In the genomic region with DNA sequence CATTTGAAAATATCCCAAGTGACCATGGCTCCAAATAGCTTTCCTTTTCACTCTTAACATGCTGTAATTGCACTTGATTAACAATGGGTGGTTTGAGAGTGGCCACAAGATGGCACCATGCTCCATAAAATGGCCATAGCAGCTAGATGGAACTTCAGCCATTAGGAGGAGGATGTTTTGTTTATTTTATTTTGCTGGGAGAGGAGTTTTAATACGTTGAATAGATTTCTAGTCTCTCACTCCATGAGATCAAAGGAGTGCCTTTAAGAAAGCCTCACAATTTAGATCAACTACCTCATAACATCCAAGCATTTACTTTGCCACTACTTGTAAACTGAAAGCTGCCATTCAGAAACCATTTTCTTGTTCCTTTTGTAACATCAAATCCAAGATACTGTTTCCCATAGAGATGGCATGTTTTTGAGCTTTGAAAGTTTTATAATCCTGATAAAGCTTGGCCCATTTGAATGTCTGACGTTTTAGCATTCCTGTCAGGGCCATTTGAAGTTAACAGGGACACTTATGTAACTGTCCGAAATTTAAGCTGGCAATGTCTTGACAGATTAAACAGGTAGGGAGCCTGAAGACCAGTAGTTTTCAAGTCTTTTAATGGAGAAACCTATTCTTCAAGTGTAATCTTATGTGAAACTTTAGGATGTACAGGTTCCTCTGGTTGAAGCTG, we compare ENCODE assay signal across 9 cellular contexts. TPM values are rescaled to one million over a fixed set of nuclear protein-coding genes. Genes with fewer than 3 reads are reported as not detected.
DNase-seq lines count a peak whose midpoint lies in the region; ATAC-seq and TF ChIP-seq lines count a peak whose summit lies in the region.
"Had no signal": no experiment of that assay in that cellular context is flagged by ENCODE, and none has a peak within 500 bp of the region (broad histone marks: within the 10 kb centered on the region; RNA-seq: fewer than 3 reads in every experiment).

No MANE protein-coding gene starts in this region.

- peaks cover 56% of the 10 kb centered on the region for H3K36me3 Mint-ChIP-seq in activated naive CD4-positive, alpha-beta T cell treated with anti-CD3 and anti-CD28 coated beads, Interleukin-2, amount 10 ng/mL, durations not matched to agents 7 days and 5 days

- H3K9me3 ChIP-seq in Loucy (ENCODE audit: insufficient read depth, low read depth, low read length) = no peaks in the 10 kb centered on the region

- H3K27me3 Mint-ChIP-seq in activated naive CD4-positive, alpha-beta T cell treated with anti-CD3 and anti-CD28 coated beads, Interleukin-2, amount 10 ng/mL, durations not matched to agents 7 days and 5 days = no peaks in the 10 kb centered on the region
- H3K27me3 Mint-ChIP-seq: activated naive CD8-positive, alpha-beta T cell had no signal

- peak; percentile 39 for DNase-seq in DMS153 (lab: John Stamatoyannopoulos, UW)
- peak; percentile 62 for DNase-seq in RWPE1 (ENCODE audit: low spot score)
- DNase-seq in activated naive CD4-positive, alpha-beta T cell treated with anti-CD3 and anti-CD28 coated beads, Interleukin-2, amount 10 ng/mL, durations not matched to agents 7 days and 5 days = peak; percentile 88
- peak; percentile 82 for DNase-seq in glomerular endothelial cell (ENCODE audit: extremely low read depth, low read depth, low spot score)
- DNase-seq in pons (ENCODE audit: low spot score) = peak; percentile 96

- H3F3A ChIP-seq in Loucy (ENCODE audit: low read depth) = peaks cover 4% of the 10 kb centered on the region; the same call in 1 of the 2 replicates

- no peaks in the 10 kb centered on the region for H3K9me3 Mint-ChIP-seq in activated naive CD4-positive, alpha-beta T cell treated with anti-CD3 and anti-CD28 coated beads, Interleukin-2, amount 10 ng/mL, durations not matched to agents 7 days and 5 days

- no peaks in the 10 kb centered on the region for H3K9me2 ChIP-seq in Loucy (replicated peaks; ENCODE audit: low read depth, low read length)

- H3K27ac Mint-ChIP-seq in activated naive CD4-positive, alpha-beta T cell treated with anti-CD3 and anti-CD28 coated beads, Interleukin-2, amount 10 ng/mL, durations not matched to agents 7 days and 5 days = peak overlapping the region; percentile 11
- H3K27ac Mint-ChIP-seq: activated naive CD8-positive, alpha-beta T cell had no signal

- peaks cover 5% of the 10 kb centered on the region for H3K27me3 ChIP-seq in Loucy (ENCODE audit: insufficient read depth, low read length, poor library complexity, severe bottlenecking)

- H3K79me2 ChIP-seq in Loucy (ENCODE audit: insufficient read depth, low read length) = peaks cover 65% of the 10 kb centered on the region

- H3K9ac ChIP-seq in Loucy (ENCODE audit: low read depth, low read length, poor library complexity, severe bottlenecking) = peak overlapping the region; percentile 25

- peak overlapping the region; percentile 90 for H3K4me2 ChIP-seq in Loucy (ENCODE audit: low read depth, low read length, poor library complexity, severe bottlenecking)

- TF ChIP-seq CTCF in Loucy (conservative IDR thresholded peaks at IDR 0.05; ENCODE audit: low read length) = peak; percentile 90
- TF ChIP-seq CTCF in RWPE1 (conservative IDR thresholded peaks at IDR 0.05; ENCODE audit: low read depth) = peak; percentile 81

- CTCF ChIA-PET in RWPE1 (lab: Yijun Ruan, JAX) = interaction anchor here (0.6 to 3.0 kb wide), 22 partner anchors 9 to 770 kb away, joined by 3 to 17 read pairs (median 3); no protein-coding TSS in a partner anchor
- CTCF ChIA-PET in activated naive CD4-positive, alpha-beta T cell treated with anti-CD3 and anti-CD28 coated beads, Interleukin-2, amount 10 ng/mL, durations not matched to agents 7 days and 5 days (lab: Charles Lee) = interaction anchor here (0.5 to 6.0 kb wide), 30 partner anchors 8 to 311 kb away, joined by 3 to 72 read pairs (median 4); a partner anchor contains a TSS

- no peak overlapping the region for H3K4me3 Mint-ChIP-seq in activated naive CD4-positive, alpha-beta T cell treated with anti-CD3 and anti-CD28 coated beads, Interleukin-2, amount 10 ng/mL, durations not matched to agents 7 days and 5 days
- H3K4me3 Mint-ChIP-seq: activated naive CD8-positive, alpha-beta T cell had no signal

- peak overlapping the region; percentile 23 for H3K4me3 ChIP-seq in Loucy (ENCODE audit: low read length, poor library complexity, severe bottlenecking)

- POLR2A ChIA-PET in RWPE1 (lab: Yijun Ruan, JAX; ENCODE audit: low non-redundant PET) = no interaction called here

- H3K36me3 ChIP-seq in Loucy (ENCODE audit: insufficient read depth, low read length) = peaks cover 33% of the 10 kb centered on the region; the same call in 1 of the 2 replicates

- H3K27ac ChIP-seq in RWPE1 = no peak overlapping the region

- H4K20me1 ChIP-seq in Loucy (ENCODE audit: insufficient read depth, low read length, poor library complexity, severe bottlenecking) = peaks cover 39% of the 10 kb centered on the region

- peaks cover 26% of the 10 kb centered on the region for H3K4me1 ChIP-seq in Loucy (ENCODE audit: insufficient read depth, low read length, poor library complexity, severe bottlenecking)

- H2AFZ ChIP-seq in Loucy (ENCODE audit: low read length) = no peak overlapping the region

- ATAC-seq in HG02885 (IDR thresholded peaks at IDR 0.05; ENCODE audit: poor library complexity, unreplicated experiment) (no peak), GM21737 (IDR thresholded peaks at IDR 0.05; ENCODE audit: unreplicated experiment) (no peak)

- H3K4me1 Mint-ChIP-seq in activated naive CD4-positive, alpha-beta T cell treated with anti-CD3 and anti-CD28 coated beads, Interleukin-2, amount 10 ng/mL, durations not matched to agents 7 days and 5 days = peaks cover 59% of the 10 kb centered on the region

RNA-seq across cellular contexts. Expression of a gene that starts 4.7 kb away (rescaled TPM):
- 13.5 and 20.5 TPM in 2 replicates for total RNA-seq in glomerular endothelial cell

RNA-seq across cellular contexts. Expression of a gene that starts 5.0 kb away (rescaled TPM):
- 57.6 and 76.3 TPM in 2 replicates for total RNA-seq in glomerular endothelial cell

RNA-seq across cellular contexts. Expression of a gene that starts 19.4 kb away (rescaled TPM):
- 44.5 and 64.7 TPM in 2 replicates for total RNA-seq in glomerular endothelial cell

RNA-seq across cellular contexts. Expression of a gene that starts 30.7 kb away (rescaled TPM):
- 208 and 219 TPM in 2 replicates for total RNA-seq in glomerular endothelial cell

RNA-seq across cellular contexts. Expression of a gene that starts 45.0 kb away (rescaled TPM):
- 6.0 and 10.7 TPM in 2 replicates for total RNA-seq in glomerular endothelial cell

Comparison
In these comparisons a context has a peak if more than half of its experiments do, and no peak if none do; other contexts are left out.
1. DNase-seq: peak in every context shown above with its lines; median percentile 96 in pons; 88 in activated naive CD4-positive, alpha-beta T cell treated with anti-CD3 and anti-CD28 coated beads, Interleukin-2, amount 10 ng/mL, durations not matched to agents 7 days and 5 days; 82 in glomerular endothelial cell; 62 in RWPE1; 39 in DMS153.